In genomic region chr17:77957869-77958715, GRCh38 we compare ENCODE assay signal across 8 cellular contexts.
DNase-seq lines count a peak whose midpoint lies in the region; ATAC-seq and TF ChIP-seq lines count a peak whose summit lies in the region.

A gene with protein sequence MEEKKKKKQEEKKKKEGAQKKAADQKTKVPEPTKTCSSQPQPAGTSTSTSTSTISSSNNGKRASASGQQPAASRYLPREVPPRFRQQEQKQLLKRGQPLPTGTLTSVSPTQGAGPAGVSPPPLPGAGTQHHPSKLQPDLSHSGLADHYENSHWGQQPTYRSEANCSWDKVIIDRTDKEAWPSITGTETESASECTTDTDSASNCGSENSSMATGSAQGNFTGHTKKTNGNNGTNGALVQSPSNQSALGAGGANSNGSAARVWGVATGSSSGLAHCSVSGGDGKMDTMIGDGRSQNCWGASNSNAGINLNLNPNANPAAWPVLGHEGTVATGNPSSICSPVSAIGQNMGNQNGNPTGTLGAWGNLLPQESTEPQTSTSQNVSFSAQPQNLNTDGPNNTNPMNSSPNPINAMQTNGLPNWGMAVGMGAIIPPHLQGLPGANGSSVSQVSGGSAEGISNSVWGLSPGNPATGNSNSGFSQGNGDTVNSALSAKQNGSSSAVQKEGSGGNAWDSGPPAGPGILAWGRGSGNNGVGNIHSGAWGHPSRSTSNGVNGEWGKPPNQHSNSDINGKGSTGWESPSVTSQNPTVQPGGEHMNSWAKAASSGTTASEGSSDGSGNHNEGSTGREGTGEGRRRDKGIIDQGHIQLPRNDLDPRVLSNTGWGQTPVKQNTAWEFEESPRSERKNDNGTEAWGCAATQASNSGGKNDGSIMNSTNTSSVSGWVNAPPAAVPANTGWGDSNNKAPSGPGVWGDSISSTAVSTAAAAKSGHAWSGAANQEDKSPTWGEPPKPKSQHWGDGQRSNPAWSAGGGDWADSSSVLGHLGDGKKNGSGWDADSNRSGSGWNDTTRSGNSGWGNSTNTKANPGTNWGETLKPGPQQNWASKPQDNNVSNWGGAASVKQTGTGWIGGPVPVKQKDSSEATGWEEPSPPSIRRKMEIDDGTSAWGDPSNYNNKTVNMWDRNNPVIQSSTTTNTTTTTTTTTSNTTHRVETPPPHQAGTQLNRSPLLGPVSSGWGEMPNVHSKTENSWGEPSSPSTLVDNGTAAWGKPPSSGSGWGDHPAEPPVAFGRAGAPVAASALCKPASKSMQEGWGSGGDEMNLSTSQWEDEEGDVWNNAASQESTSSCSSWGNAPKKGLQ (N-terminal part only) (plus strand): TSS chr17:77958703. CDS start chr17:78004207, 45,504 bp downstream.

- peak within 1 kb of the TSS; percentile 96 for H3K4me3 Mint-ChIP-seq in activated naive CD4-positive, alpha-beta T cell treated with anti-CD3 and anti-CD28 coated beads, Interleukin-2, amount 50 U/mL, for 24 hours

- DNase-seq in GM04504 (ENCODE audit: low read depth) (peak; percentile 95), HFF-Myc (ENCODE audit: extremely low read depth, low read depth) (peak; percentile 92), NCI-H1048 (lab: John Stamatoyannopoulos, UW) (peak; percentile 94), globus pallidus (ENCODE audit: low spot score) (peak; percentile 99), nucleus accumbens (lab: John Stamatoyannopoulos, UW) (peak; percentile 79 to 100 (median 99)), superior temporal gyrus (ENCODE audit: extremely low spot score) (peak; percentile 99)

- ATAC-seq in SK-N-SH treated with all-trans-retinoic acid at 6 μM for 48 hours: peak; percentile 96

- no peaks in the 10 kb centered on the region for H3K9me3 Mint-ChIP-seq in activated naive CD4-positive, alpha-beta T cell treated with anti-CD3 and anti-CD28 coated beads, Interleukin-2, amount 50 U/mL, for 24 hours

- no peak for TF ChIP-seq CTCF in HFF-Myc (IDR thresholded peaks at IDR 0.05; ENCODE audit: low read depth, low read length, missing control alignments)

- no peaks in the 10 kb centered on the region for H3K27me3 Mint-ChIP-seq in activated naive CD4-positive, alpha-beta T cell treated with anti-CD3 and anti-CD28 coated beads, Interleukin-2, amount 50 U/mL, for 24 hours

- H3K27ac Mint-ChIP-seq in activated naive CD4-positive, alpha-beta T cell treated with anti-CD3 and anti-CD28 coated beads, Interleukin-2, amount 50 U/mL, for 24 hours: peak within 1 kb of the TSS; percentile 94

- no peaks in the 10 kb centered on the region for H3K36me3 Mint-ChIP-seq in activated naive CD4-positive, alpha-beta T cell treated with anti-CD3 and anti-CD28 coated beads, Interleukin-2, amount 50 U/mL, for 24 hours

- peak within 1 kb of the TSS; percentile 69 for H3K4me3 ChIP-seq in HFF-Myc (replicated peaks; ENCODE audit: low read depth, low read length)

- H3K4me1 Mint-ChIP-seq in activated naive CD4-positive, alpha-beta T cell treated with anti-CD3 and anti-CD28 coated beads, Interleukin-2, amount 50 U/mL, for 24 hours: peaks cover 44% of the 10 kb centered on the region

TF ChIP-seq in SK-N-SH treated with all-trans-retinoic acid at 6 μM for 48 hours, 23 proteins besides CTCF, POLR2A, EP300 and RAD21:
- TF ChIP-seq, protein P1, sequence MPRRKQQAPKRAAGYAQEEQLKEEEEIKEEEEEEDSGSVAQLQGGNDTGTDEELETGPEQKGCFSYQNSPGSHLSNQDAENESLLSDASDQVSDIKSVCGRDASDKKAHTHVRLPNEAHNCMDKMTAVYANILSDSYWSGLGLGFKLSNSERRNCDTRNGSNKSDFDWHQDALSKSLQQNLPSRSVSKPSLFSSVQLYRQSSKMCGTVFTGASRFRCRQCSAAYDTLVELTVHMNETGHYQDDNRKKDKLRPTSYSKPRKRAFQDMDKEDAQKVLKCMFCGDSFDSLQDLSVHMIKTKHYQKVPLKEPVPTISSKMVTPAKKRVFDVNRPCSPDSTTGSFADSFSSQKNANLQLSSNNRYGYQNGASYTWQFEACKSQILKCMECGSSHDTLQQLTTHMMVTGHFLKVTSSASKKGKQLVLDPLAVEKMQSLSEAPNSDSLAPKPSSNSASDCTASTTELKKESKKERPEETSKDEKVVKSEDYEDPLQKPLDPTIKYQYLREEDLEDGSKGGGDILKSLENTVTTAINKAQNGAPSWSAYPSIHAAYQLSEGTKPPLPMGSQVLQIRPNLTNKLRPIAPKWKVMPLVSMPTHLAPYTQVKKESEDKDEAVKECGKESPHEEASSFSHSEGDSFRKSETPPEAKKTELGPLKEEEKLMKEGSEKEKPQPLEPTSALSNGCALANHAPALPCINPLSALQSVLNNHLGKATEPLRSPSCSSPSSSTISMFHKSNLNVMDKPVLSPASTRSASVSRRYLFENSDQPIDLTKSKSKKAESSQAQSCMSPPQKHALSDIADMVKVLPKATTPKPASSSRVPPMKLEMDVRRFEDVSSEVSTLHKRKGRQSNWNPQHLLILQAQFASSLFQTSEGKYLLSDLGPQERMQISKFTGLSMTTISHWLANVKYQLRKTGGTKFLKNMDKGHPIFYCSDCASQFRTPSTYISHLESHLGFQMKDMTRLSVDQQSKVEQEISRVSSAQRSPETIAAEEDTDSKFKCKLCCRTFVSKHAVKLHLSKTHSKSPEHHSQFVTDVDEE (CRISPR knock-in tag; IDR thresholded peaks at IDR 0.05): peak; percentile 61; the same call in 1 of the 2 replicates
- TF ChIP-seq ZFP30 (CRISPR knock-in tag; IDR thresholded peaks at IDR 0.05): peak; percentile 49; the same call in 1 of the 2 replicates
- TF ChIP-seq OSR1 (CRISPR knock-in tag; IDR thresholded peaks at IDR 0.05): no peak
- TF ChIP-seq ZFP3 (CRISPR knock-in tag; IDR thresholded peaks at IDR 0.05): peak; percentile 85
- peak; percentile 90; the same call in 1 of the 2 replicates for TF ChIP-seq ESRRG (CRISPR knock-in tag; IDR thresholded peaks at IDR 0.05)
- TF ChIP-seq ZC3H10 (CRISPR knock-in tag; IDR thresholded peaks at IDR 0.05): no peak
- TF ChIP-seq, protein P2, sequence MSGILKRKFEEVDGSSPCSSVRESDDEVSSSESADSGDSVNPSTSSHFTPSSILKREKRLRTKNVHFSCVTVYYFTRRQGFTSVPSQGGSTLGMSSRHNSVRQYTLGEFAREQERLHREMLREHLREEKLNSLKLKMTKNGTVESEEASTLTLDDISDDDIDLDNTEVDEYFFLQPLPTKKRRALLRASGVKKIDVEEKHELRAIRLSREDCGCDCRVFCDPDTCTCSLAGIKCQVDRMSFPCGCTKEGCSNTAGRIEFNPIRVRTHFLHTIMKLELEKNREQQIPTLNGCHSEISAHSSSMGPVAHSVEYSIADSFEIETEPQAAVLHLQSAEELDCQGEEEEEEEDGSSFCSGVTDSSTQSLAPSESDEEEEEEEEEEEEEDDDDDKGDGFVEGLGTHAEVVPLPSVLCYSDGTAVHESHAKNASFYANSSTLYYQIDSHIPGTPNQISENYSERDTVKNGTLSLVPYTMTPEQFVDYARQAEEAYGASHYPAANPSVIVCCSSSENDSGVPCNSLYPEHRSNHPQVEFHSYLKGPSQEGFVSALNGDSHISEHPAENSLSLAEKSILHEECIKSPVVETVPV (CRISPR knock-in tag; IDR thresholded peaks at IDR 0.05): peak; percentile 84; the same call in 1 of the 2 replicates
- TF ChIP-seq ZNF565 (CRISPR knock-in tag; conservative IDR thresholded peaks at IDR 0.05; ENCODE audit: low read depth): 0 out of 2 replicates have a peak, but pooled peaks have one; percentile 72
- TF ChIP-seq, protein P3, sequence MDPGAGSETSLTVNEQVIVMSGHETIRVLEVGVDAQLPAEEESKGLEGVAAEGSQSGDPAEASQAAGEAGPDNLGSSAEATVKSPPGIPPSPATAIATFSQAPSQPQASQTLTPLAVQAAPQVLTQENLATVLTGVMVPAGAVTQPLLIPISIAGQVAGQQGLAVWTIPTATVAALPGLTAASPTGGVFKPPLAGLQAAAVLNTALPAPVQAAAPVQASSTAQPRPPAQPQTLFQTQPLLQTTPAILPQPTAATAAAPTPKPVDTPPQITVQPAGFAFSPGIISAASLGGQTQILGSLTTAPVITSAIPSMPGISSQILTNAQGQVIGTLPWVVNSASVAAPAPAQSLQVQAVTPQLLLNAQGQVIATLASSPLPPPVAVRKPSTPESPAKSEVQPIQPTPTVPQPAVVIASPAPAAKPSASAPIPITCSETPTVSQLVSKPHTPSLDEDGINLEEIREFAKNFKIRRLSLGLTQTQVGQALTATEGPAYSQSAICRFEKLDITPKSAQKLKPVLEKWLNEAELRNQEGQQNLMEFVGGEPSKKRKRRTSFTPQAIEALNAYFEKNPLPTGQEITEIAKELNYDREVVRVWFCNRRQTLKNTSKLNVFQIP (CRISPR knock-in tag; IDR thresholded peaks at IDR 0.05; ENCODE audit: borderline replicate concordance, low read depth): 0 out of 2 replicates have a peak, but pooled peaks have one; percentile 32
- TF ChIP-seq ZNF70 (CRISPR knock-in tag; IDR thresholded peaks at IDR 0.05): peak; percentile 57; the same call in 1 of the 2 replicates
- no peak for TF ChIP-seq SNAI2 (CRISPR knock-in tag; IDR thresholded peaks at IDR 0.05)
- peak; percentile 97; the same call in 1 of the 2 replicates for TF ChIP-seq GLIS3 (CRISPR knock-in tag; IDR thresholded peaks at IDR 0.05)
- no peak for TF ChIP-seq TCF4 (CRISPR knock-in tag; IDR thresholded peaks at IDR 0.05; ENCODE audit: borderline replicate concordance)
- no peak for TF ChIP-seq ISL1 (CRISPR knock-in tag; IDR thresholded peaks at IDR 0.05)
- peak; percentile 61 for TF ChIP-seq ZNF8 (CRISPR knock-in tag; IDR thresholded peaks at IDR 0.05)
- 0 out of 2 replicates have a peak, but pooled peaks have one; percentile 73 for TF ChIP-seq CSDC2 (CRISPR knock-in tag; IDR thresholded peaks at IDR 0.05)
- TF ChIP-seq PATZ1 (CRISPR knock-in tag; IDR thresholded peaks at IDR 0.05; ENCODE audit: borderline replicate concordance): peak; percentile 63; the same call in 1 of the 2 replicates

Comparison
In these comparisons a context has a peak if more than half of its experiments do, and no peak if none do; other contexts are left out.
1. Peak in every context shown above with its lines: DNase-seq, ATAC-seq and H3K4me3 ChIP-seq.